In genomic region chr7:1611708-1612241, GRCh38 we compare ENCODE assay signal across 12 cellular contexts. TPM values are rescaled to one million over a fixed set of nuclear protein-coding genes. Genes with fewer than 3 reads are reported as not detected.
A peak's percentile ranks its signal among the peaks of the same experiment; 100 is the strongest.
DNase-seq lines count a peak whose midpoint lies in the region; ATAC-seq, FAIRE-seq and TF ChIP-seq lines count a peak whose summit lies in the region.
"Had no signal": no experiment of that assay in that cellular context is flagged by ENCODE, and none has a peak within 500 bp of the region (broad histone marks: within the 10 kb centered on the region; RNA-seq: fewer than 3 reads in every experiment).

No MANE protein-coding gene starts in this region.

- TF ChIP-seq EP300 in sigmoid colon (IDR thresholded peaks at IDR 0.05): no peak

- no peak for ATAC-seq in activated naive CD8-positive, alpha-beta T cell treated with anti-CD3 and anti-CD28 coated beads, Interleukin-2, amount 10 ng/mL, durations not matched to agents 7 days and 5 days (ENCODE audit: low read depth)
- ATAC-seq in activated naive CD8-positive, alpha-beta T cell treated with anti-CD3 and anti-CD28 coated beads, Interleukin-2, amount 50 U/mL, for 24 hours: no peak
- no peak for ATAC-seq in GM18505 (IDR thresholded peaks at IDR 0.05; ENCODE audit: unreplicated experiment)
- ATAC-seq: activated T-cell treated with anti-CD3 and anti-CD28 coated beads, Interleukin-2, amount 50 U/mL, for 72 hours had no signal

- no peaks in the 10 kb centered on the region for H3K36me3 Mint-ChIP-seq in activated naive CD8-positive, alpha-beta T cell treated with anti-CD3 and anti-CD28 coated beads, Interleukin-2, amount 10 ng/mL, durations not matched to agents 7 days and 5 days
- no peaks in the 10 kb centered on the region for H3K36me3 Mint-ChIP-seq in activated naive CD8-positive, alpha-beta T cell treated with anti-CD3 and anti-CD28 coated beads, Interleukin-2, amount 50 U/mL, for 24 hours (ENCODE audit: low read depth)
- no peaks in the 10 kb centered on the region for H3K36me3 Mint-ChIP-seq in nephron progenitor cell (ENCODE audit: low read depth)

- H3K4me3 Mint-ChIP-seq in activated naive CD8-positive, alpha-beta T cell treated with anti-CD3 and anti-CD28 coated beads, Interleukin-2, amount 10 ng/mL, durations not matched to agents 7 days and 5 days: no peak overlapping the region
- H3K4me3 Mint-ChIP-seq in activated naive CD8-positive, alpha-beta T cell treated with anti-CD3 and anti-CD28 coated beads, Interleukin-2, amount 50 U/mL, for 24 hours: no peak overlapping the region
- no peak overlapping the region for H3K4me3 Mint-ChIP-seq in nephron progenitor cell
- H3K4me3 Mint-ChIP-seq: activated T-cell treated with anti-CD3 and anti-CD28 coated beads, Interleukin-2, amount 50 U/mL, for 72 hours had no signal

- no peaks in the 10 kb centered on the region for H3K9me3 Mint-ChIP-seq in activated naive CD8-positive, alpha-beta T cell treated with anti-CD3 and anti-CD28 coated beads, Interleukin-2, amount 10 ng/mL, durations not matched to agents 7 days and 5 days
- H3K9me3 Mint-ChIP-seq in activated naive CD8-positive, alpha-beta T cell treated with anti-CD3 and anti-CD28 coated beads, Interleukin-2, amount 50 U/mL, for 24 hours: no peaks in the 10 kb centered on the region
- peaks cover 12% of the 10 kb centered on the region for H3K9me3 Mint-ChIP-seq in nephron progenitor cell
- H3K9me3 Mint-ChIP-seq: activated T-cell treated with anti-CD3 and anti-CD28 coated beads, Interleukin-2, amount 50 U/mL, for 72 hours had no signal

- POLR2A ChIA-PET in activated naive CD8-positive, alpha-beta T cell treated with anti-CD3 and anti-CD28 coated beads, Interleukin-2, amount 10 ng/mL, durations not matched to agents 7 days and 5 days (lab: Charles Lee): interaction anchor here (0.6 kb wide), 1 partner anchor 28 kb away, joined by 4 read pairs; no protein-coding TSS in a partner anchor

- H3K27me3 Mint-ChIP-seq in activated naive CD8-positive, alpha-beta T cell treated with anti-CD3 and anti-CD28 coated beads, Interleukin-2, amount 10 ng/mL, durations not matched to agents 7 days and 5 days: peaks cover 2% of the 10 kb centered on the region
- H3K27me3 Mint-ChIP-seq in activated naive CD8-positive, alpha-beta T cell treated with anti-CD3 and anti-CD28 coated beads, Interleukin-2, amount 50 U/mL, for 24 hours: peaks cover 8% of the 10 kb centered on the region
- H3K27me3 Mint-ChIP-seq in nephron progenitor cell (ENCODE audit: low read depth, poor library complexity): peaks cover 33% of the 10 kb centered on the region

- H3K9me3 ChIP-seq in sigmoid colon: no peaks in the 10 kb centered on the region
- H3K9me3 ChIP-seq: heart left ventricle had no signal

- intact Hi-C loops in sigmoid colon (cut with DNase I): no loop called here

- no peak overlapping the region for H3K27ac ChIP-seq in sigmoid colon
- H3K27ac ChIP-seq: 22Rv1, heart left ventricle had no signal

- no peaks in the 10 kb centered on the region for H3K4me1 Mint-ChIP-seq in activated naive CD8-positive, alpha-beta T cell treated with anti-CD3 and anti-CD28 coated beads, Interleukin-2, amount 10 ng/mL, durations not matched to agents 7 days and 5 days
- no peaks in the 10 kb centered on the region for H3K4me1 Mint-ChIP-seq in activated naive CD8-positive, alpha-beta T cell treated with anti-CD3 and anti-CD28 coated beads, Interleukin-2, amount 50 U/mL, for 24 hours
- H3K4me1 Mint-ChIP-seq in nephron progenitor cell: peaks cover 27% of the 10 kb centered on the region

- peak; percentile 96 for FAIRE-seq in urothelium cell line (lab: Jason Lieb, UNC)
- FAIRE-seq: GM18507 had no signal

- H3K36me3 ChIP-seq in sigmoid colon: no peaks in the 10 kb centered on the region
- H3K36me3 ChIP-seq: heart left ventricle had no signal

- no peak overlapping the region for H3K27ac Mint-ChIP-seq in activated naive CD8-positive, alpha-beta T cell treated with anti-CD3 and anti-CD28 coated beads, Interleukin-2, amount 10 ng/mL, durations not matched to agents 7 days and 5 days
- H3K27ac Mint-ChIP-seq in activated naive CD8-positive, alpha-beta T cell treated with anti-CD3 and anti-CD28 coated beads, Interleukin-2, amount 50 U/mL, for 24 hours: no peak overlapping the region
- H3K27ac Mint-ChIP-seq in nephron progenitor cell: no peak overlapping the region
- H3K27ac Mint-ChIP-seq: activated T-cell treated with anti-CD3 and anti-CD28 coated beads, Interleukin-2, amount 50 U/mL, for 72 hours had no signal

- DNase-seq in activated naive CD8-positive, alpha-beta T cell treated with anti-CD3 and anti-CD28 coated beads, Interleukin-2, amount 10 ng/mL, durations not matched to agents 7 days and 5 days: peak; percentile 12
- no peak for DNase-seq in activated naive CD8-positive, alpha-beta T cell treated with anti-CD3 and anti-CD28 coated beads, Interleukin-2, amount 50 U/mL, for 24 hours
- DNase-seq in anterior cingulate cortex (lab: John Stamatoyannopoulos, UW): peak in 49 of 58 donors; percentile 4 to 80 (median 41)
- DNase-seq in inferior parietal cortex (ENCODE audit: extremely low spot score): peak; percentile 74
- DNase-seq in urothelium cell line (ENCODE audit: low spot score): peak; percentile 98
- DNase-seq in sigmoid colon: no peak
- no peak for DNase-seq in nephron progenitor cell
- DNase-seq: activated T-cell treated with anti-CD3 and anti-CD28 coated beads, Interleukin-2, amount 50 U/mL, for 72 hours; heart left ventricle had no signal

- no peak for TF ChIP-seq CTCF in sigmoid colon (IDR thresholded peaks at IDR 0.05)
- no peak for TF ChIP-seq CTCF in nephron progenitor cell (IDR thresholded peaks at IDR 0.05)

- no peak for TF ChIP-seq POLR2A in sigmoid colon (IDR thresholded peaks at IDR 0.05)
- no peak for TF ChIP-seq POLR2A in GM18505 (IDR thresholded peaks at IDR 0.05; ENCODE audit: borderline replicate concordance, extremely low read depth, insufficient read depth, insufficient read length)

- peaks cover 5 to 22% (median 8%) of the 10 kb centered on the region in 3 donors for H3K27me3 ChIP-seq in sigmoid colon

- H3K4me3 ChIP-seq in sigmoid colon: no peak overlapping the region
- H3K4me3 ChIP-seq: heart left ventricle had no signal

- H3K4me1 ChIP-seq in sigmoid colon: no peaks in the 10 kb centered on the region
- H3K4me1 ChIP-seq: heart left ventricle had no signal

- 13 to 55% methylated on average over 10 of the region's 10 CpGs for WGBS in sigmoid colon, 2 donors

RNA-seq across cellular contexts. Expression of gene PSMG3, which starts 41.9 kb away (rescaled TPM):
- total RNA-seq in activated naive CD8-positive, alpha-beta T cell treated with anti-CD3 and anti-CD28 coated beads, Interleukin-2, amount 10 ng/mL, durations not matched to agents 7 days and 5 days: 10 to 100 TPM; 26.8 to 33.0 TPM
- total RNA-seq in sigmoid colon: 10 to 100 TPM; 23.3 to 52.8 (median 41.6) TPM
- 10 to 100 TPM; 50.5 to 68.0 (median 66.6) TPM for polyA plus RNA-seq in sigmoid colon

RNA-seq across cellular contexts. Expression of gene TMEM184A, which starts 55.8 kb away (rescaled TPM):
- total RNA-seq in activated naive CD8-positive, alpha-beta T cell treated with anti-CD3 and anti-CD28 coated beads, Interleukin-2, amount 10 ng/mL, durations not matched to agents 7 days and 5 days: not detected
- under 1 TPM in 1 of 4 donors, not detected in 3; 0.28 TPM for total RNA-seq in sigmoid colon
- polyA plus RNA-seq in sigmoid colon: 10 to 100 TPM in 2 of 3 donors, 1 to 10 TPM in 1; 8.4 to 60.3 (median 10.2) TPM

RNA-seq across cellular contexts. Expression of gene ELFN1, which starts 58.3 kb away (rescaled TPM):
- not detected for total RNA-seq in activated naive CD8-positive, alpha-beta T cell treated with anti-CD3 and anti-CD28 coated beads, Interleukin-2, amount 10 ng/mL, durations not matched to agents 7 days and 5 days
- under 1 TPM; 0.33 to 0.55 (median 0.45) TPM for total RNA-seq in sigmoid colon
- polyA plus RNA-seq in sigmoid colon: under 1 TPM in 1 of 3 donors, not detected in 2; 0.83 TPM
- total RNA-seq: activated T-cell treated with anti-CD3 and anti-CD28 coated beads, Interleukin-2, amount 50 U/mL, for 72 hours had no signal

Comparison
In these comparisons a context has a peak if more than half of its experiments do, and no peak if none do; other contexts are left out.
1. DNase-seq: peak in activated naive CD8-positive, alpha-beta T cell treated with anti-CD3 and anti-CD28 coated beads, Interleukin-2, amount 10 ng/mL, durations not matched to agents 7 days and 5 days (single experiment), anterior cingulate cortex (49 of 58), inferior parietal cortex (single experiment) and urothelium cell line (single experiment); none in activated naive CD8-positive, alpha-beta T cell treated with anti-CD3 and anti-CD28 coated beads, Interleukin-2, amount 50 U/mL, for 24 hours (single experiment), sigmoid colon (single experiment) and nephron progenitor cell (single experiment).